Comparison of ENCODE assay signal across 1 cellular context in the genomic region with DNA sequence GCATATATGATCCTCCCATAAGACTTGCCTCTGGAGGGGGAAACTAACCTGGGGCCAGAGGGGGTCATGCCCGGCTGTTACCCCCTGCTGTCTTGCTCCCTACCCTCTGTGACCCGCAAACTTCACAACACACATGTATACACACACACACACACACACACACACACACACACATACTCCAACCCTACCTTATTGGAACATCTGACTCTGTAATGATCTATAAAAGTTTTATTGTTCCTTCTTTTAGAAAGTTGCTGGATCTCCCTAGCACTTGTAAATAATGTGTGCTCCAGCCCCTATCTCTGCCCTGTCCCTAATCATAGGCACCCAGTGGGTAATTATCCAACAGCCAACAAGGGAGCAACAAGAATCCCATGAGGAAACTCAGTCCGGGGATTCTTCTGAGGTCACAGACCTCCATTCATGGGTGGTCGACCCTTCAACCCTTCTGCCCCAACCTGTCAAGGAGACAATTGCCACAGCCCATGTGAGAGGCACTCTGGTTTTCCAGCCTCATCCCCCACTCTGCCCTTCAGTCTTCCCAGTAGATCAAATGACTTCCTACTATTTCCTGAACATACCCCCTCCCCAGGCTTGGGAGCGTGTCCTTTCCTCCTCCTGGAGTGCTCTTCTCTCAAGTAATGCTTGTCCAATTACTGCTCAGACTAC.
TF ChIP-seq lines count a peak whose summit lies in the region.

No MANE protein-coding gene starts in this region.

TF ChIP-seq in WTC11, 78 proteins besides CTCF, POLR2A, EP300 and RAD21 (continued from another document):
- TF ChIP-seq, protein P1, sequence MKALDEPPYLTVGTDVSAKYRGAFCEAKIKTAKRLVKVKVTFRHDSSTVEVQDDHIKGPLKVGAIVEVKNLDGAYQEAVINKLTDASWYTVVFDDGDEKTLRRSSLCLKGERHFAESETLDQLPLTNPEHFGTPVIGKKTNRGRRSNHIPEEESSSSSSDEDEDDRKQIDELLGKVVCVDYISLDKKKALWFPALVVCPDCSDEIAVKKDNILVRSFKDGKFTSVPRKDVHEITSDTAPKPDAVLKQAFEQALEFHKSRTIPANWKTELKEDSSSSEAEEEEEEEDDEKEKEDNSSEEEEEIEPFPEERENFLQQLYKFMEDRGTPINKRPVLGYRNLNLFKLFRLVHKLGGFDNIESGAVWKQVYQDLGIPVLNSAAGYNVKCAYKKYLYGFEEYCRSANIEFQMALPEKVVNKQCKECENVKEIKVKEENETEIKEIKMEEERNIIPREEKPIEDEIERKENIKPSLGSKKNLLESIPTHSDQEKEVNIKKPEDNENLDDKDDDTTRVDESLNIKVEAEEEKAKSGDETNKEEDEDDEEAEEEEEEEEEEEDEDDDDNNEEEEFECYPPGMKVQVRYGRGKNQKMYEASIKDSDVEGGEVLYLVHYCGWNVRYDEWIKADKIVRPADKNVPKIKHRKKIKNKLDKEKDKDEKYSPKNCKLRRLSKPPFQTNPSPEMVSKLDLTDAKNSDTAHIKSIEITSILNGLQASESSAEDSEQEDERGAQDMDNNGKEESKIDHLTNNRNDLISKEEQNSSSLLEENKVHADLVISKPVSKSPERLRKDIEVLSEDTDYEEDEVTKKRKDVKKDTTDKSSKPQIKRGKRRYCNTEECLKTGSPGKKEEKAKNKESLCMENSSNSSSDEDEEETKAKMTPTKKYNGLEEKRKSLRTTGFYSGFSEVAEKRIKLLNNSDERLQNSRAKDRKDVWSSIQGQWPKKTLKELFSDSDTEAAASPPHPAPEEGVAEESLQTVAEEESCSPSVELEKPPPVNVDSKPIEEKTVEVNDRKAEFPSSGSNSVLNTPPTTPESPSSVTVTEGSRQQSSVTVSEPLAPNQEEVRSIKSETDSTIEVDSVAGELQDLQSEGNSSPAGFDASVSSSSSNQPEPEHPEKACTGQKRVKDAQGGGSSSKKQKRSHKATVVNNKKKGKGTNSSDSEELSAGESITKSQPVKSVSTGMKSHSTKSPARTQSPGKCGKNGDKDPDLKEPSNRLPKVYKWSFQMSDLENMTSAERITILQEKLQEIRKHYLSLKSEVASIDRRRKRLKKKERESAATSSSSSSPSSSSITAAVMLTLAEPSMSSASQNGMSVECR (CRISPR knock-in tag; IDR thresholded peaks at IDR 0.05; ENCODE audit: borderline replicate concordance) = no peak
- TF ChIP-seq FOXK1 (CRISPR knock-in tag; IDR thresholded peaks at IDR 0.05) = no peak
- TF ChIP-seq, protein P2, sequence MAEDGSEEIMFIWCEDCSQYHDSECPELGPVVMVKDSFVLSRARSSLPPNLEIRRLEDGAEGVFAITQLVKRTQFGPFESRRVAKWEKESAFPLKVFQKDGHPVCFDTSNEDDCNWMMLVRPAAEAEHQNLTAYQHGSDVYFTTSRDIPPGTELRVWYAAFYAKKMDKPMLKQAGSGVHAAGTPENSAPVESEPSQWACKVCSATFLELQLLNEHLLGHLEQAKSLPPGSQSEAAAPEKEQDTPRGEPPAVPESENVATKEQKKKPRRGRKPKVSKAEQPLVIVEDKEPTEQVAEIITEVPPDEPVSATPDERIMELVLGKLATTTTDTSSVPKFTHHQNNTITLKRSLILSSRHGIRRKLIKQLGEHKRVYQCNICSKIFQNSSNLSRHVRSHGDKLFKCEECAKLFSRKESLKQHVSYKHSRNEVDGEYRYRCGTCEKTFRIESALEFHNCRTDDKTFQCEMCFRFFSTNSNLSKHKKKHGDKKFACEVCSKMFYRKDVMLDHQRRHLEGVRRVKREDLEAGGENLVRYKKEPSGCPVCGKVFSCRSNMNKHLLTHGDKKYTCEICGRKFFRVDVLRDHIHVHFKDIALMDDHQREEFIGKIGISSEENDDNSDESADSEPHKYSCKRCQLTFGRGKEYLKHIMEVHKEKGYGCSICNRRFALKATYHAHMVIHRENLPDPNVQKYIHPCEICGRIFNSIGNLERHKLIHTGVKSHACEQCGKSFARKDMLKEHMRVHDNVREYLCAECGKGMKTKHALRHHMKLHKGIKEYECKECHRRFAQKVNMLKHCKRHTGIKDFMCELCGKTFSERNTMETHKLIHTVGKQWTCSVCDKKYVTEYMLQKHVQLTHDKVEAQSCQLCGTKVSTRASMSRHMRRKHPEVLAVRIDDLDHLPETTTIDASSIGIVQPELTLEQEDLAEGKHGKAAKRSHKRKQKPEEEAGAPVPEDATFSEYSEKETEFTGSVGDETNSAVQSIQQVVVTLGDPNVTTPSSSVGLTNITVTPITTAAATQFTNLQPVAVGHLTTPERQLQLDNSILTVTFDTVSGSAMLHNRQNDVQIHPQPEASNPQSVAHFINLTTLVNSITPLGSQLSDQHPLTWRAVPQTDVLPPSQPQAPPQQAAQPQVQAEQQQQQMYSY (CRISPR knock-in tag; IDR thresholded peaks at IDR 0.05) = no peak
- TF ChIP-seq, protein P3, sequence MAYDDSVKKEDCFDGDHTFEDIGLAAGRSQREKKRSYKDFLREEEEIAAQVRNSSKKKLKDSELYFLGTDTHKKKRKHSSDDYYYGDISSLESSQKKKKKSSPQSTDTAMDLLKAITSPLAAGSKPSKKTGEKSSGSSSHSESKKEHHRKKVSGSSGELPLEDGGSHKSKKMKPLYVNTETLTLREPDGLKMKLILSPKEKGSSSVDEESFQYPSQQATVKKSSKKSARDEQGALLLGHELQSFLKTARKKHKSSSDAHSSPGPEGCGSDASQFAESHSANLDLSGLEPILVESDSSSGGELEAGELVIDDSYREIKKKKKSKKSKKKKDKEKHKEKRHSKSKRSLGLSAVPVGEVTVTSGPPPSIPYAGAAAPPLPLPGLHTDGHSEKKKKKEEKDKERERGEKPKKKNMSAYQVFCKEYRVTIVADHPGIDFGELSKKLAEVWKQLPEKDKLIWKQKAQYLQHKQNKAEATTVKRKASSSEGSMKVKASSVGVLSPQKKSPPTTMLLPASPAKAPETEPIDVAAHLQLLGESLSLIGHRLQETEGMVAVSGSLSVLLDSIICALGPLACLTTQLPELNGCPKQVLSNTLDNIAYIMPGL (CRISPR knock-in tag; IDR thresholded peaks at IDR 0.05) = no peak
- TF ChIP-seq, protein P4, sequence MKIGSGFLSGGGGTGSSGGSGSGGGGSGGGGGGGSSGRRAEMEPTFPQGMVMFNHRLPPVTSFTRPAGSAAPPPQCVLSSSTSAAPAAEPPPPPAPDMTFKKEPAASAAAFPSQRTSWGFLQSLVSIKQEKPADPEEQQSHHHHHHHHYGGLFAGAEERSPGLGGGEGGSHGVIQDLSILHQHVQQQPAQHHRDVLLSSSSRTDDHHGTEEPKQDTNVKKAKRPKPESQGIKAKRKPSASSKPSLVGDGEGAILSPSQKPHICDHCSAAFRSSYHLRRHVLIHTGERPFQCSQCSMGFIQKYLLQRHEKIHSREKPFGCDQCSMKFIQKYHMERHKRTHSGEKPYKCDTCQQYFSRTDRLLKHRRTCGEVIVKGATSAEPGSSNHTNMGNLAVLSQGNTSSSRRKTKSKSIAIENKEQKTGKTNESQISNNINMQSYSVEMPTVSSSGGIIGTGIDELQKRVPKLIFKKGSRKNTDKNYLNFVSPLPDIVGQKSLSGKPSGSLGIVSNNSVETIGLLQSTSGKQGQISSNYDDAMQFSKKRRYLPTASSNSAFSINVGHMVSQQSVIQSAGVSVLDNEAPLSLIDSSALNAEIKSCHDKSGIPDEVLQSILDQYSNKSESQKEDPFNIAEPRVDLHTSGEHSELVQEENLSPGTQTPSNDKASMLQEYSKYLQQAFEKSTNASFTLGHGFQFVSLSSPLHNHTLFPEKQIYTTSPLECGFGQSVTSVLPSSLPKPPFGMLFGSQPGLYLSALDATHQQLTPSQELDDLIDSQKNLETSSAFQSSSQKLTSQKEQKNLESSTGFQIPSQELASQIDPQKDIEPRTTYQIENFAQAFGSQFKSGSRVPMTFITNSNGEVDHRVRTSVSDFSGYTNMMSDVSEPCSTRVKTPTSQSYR (CRISPR knock-in tag; IDR thresholded peaks at IDR 0.05) = no peak
- no peak for TF ChIP-seq EMX1 (CRISPR knock-in tag; IDR thresholded peaks at IDR 0.05)
- TF ChIP-seq, protein P5, sequence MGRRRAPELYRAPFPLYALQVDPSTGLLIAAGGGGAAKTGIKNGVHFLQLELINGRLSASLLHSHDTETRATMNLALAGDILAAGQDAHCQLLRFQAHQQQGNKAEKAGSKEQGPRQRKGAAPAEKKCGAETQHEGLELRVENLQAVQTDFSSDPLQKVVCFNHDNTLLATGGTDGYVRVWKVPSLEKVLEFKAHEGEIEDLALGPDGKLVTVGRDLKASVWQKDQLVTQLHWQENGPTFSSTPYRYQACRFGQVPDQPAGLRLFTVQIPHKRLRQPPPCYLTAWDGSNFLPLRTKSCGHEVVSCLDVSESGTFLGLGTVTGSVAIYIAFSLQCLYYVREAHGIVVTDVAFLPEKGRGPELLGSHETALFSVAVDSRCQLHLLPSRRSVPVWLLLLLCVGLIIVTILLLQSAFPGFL (CRISPR knock-in tag; IDR thresholded peaks at IDR 0.05; ENCODE audit: borderline replicate concordance) = no peak
- TF ChIP-seq, protein P6, sequence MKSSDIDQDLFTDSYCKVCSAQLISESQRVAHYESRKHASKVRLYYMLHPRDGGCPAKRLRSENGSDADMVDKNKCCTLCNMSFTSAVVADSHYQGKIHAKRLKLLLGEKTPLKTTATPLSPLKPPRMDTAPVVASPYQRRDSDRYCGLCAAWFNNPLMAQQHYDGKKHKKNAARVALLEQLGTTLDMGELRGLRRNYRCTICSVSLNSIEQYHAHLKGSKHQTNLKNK (CRISPR knock-in tag; IDR thresholded peaks at IDR 0.05) = no peak
- TF ChIP-seq NR3C1 (CRISPR knock-in tag; conservative IDR thresholded peaks at IDR 0.05; ENCODE audit: low read depth) = no peak
